8 cellular contexts compared by ENCODE assay signal in genomic region chr11:64165482-64165841, GRCh38. TPM values are rescaled to one million over a fixed set of nuclear protein-coding genes. Genes with fewer than 3 reads are reported as not detected.
DNase-seq lines count a peak whose midpoint lies in the region; ATAC-seq, FAIRE-seq and TF ChIP-seq lines count a peak whose summit lies in the region.

No MANE protein-coding gene starts in this region.

- intact Hi-C loops in activated CD4-positive, alpha-beta T cell treated with anti-CD3 and anti-CD28 coated beads for 36 hours (cut with DNase I, micrococcal nuclease): loop anchor here in 1 of 2 experiments (5.0 kb wide), 3 partner anchors 178 to 398 kb away; partner anchors contain the start of genes MARK2, OTUB1 and ZFTA
- intact Hi-C loops in aorta (cut with DNase I): no loop called here

- CTCF ChIA-PET in activated CD4-positive, alpha-beta T cell treated with anti-CD3 and anti-CD28 coated beads for 36 hours (lab: Charles Lee): interaction anchor here (0.5 to 1.2 kb wide), 3 partner anchors 12 to 1329 kb away, joined by 3 to 5 read pairs (median 3); no protein-coding TSS in a partner anchor

- H3K9me3 ChIP-seq in OCI-LY3 (ENCODE audit: insufficient read depth, low read length) (no peaks in the 10 kb centered on the region), mucosa of rectum (ENCODE audit: control insufficient read depth in 2 of 2, low read length in 2 of 2) (no peaks in the 10 kb centered on the region), aorta (ENCODE audit: control insufficient read depth, low read length) (no peaks in the 10 kb centered on the region)

- H4K20me1 ChIP-seq in OCI-LY3 (ENCODE audit: insufficient read depth, low read length): peaks cover 3% of the 10 kb centered on the region; the same call in 1 of the 2 replicates

- POLR2A ChIA-PET in activated CD4-positive, alpha-beta T cell treated with anti-CD3 and anti-CD28 coated beads for 36 hours (lab: Charles Lee): no interaction called here

- 0 to 2% methylated on average over 32 of the region's 32 CpGs for WGBS in aorta, 2 donors

- H3K4me1 ChIP-seq in OCI-LY3 (ENCODE audit: low read length): peaks cover 8% of the 10 kb centered on the region
- peaks cover 0 to 11% of the 10 kb centered on the region in 2 donors for H3K4me1 ChIP-seq in mucosa of rectum (ENCODE audit: control insufficient read depth in 2 of 2, insufficient read depth in 2 of 2, low read length in 2 of 2)
- H3K4me1 ChIP-seq in aorta (ENCODE audit: control insufficient read depth in 1 of 2, insufficient read depth in 2 of 2, low read length in 2 of 2): no peaks in the 10 kb centered on the region

- peak overlapping the region; percentile 72 for H2AFZ ChIP-seq in OCI-LY3 (ENCODE audit: low read depth, low read length)

- peak overlapping the region; percentile 72 for H3K4me2 ChIP-seq in OCI-LY3 (ENCODE audit: low read length)

- no peaks in the 10 kb centered on the region for H3K27me3 Mint-ChIP-seq in activated CD4-positive, alpha-beta T cell treated with anti-CD3 and anti-CD28 coated beads for 36 hours

- H3K79me2 ChIP-seq in OCI-LY3 (ENCODE audit: low read length): peaks cover 6% of the 10 kb centered on the region

- H3K4me3 Mint-ChIP-seq in activated CD4-positive, alpha-beta T cell treated with anti-CD3 and anti-CD28 coated beads for 36 hours: peak overlapping the region; percentile 92

- DNase-seq in activated CD4-positive, alpha-beta T cell treated with anti-CD3 and anti-CD28 coated beads for 36 hours: peak; percentile 45
- no peak for DNase-seq in activated CD4-positive, alpha-beta T cell treated with anti-CD3 and anti-CD28 coated beads, Interleukin-2, amount 50 U/mL, for 1 hour
- no peak for DNase-seq in coronary artery (ENCODE audit: low spot score)
- DNase-seq in aorta: no peak
- no peak for DNase-seq in SKM-1 (lab: John Stamatoyannopoulos, UW; ENCODE audit: unreplicated experiment)
- DNase-seq in RCC 7860 (ENCODE audit: low spot score): no peak

- FAIRE-seq in RCC 7860 (lab: Jason Lieb, UNC): no peak

- peaks cover 7% of the 10 kb centered on the region for H3K36me3 Mint-ChIP-seq in activated CD4-positive, alpha-beta T cell treated with anti-CD3 and anti-CD28 coated beads for 36 hours (ENCODE audit: low read depth)

- H3K9me3 Mint-ChIP-seq in activated CD4-positive, alpha-beta T cell treated with anti-CD3 and anti-CD28 coated beads for 36 hours (ENCODE audit: low read depth): no peaks in the 10 kb centered on the region

- peak; percentile 3 for ATAC-seq in activated CD4-positive, alpha-beta T cell treated with anti-CD3 and anti-CD28 coated beads for 36 hours
- no peak for ATAC-seq in aorta (ENCODE audit: low FRiP score)

- H3K9ac ChIP-seq in OCI-LY3 (ENCODE audit: low read length): peak overlapping the region; percentile 76
- H3K9ac ChIP-seq in mucosa of rectum (ENCODE audit: low read depth in 1 of 2, low read length in 2 of 2): peak overlapping the region in 1 of 2 donors; percentile 61

- TF ChIP-seq CTCF in OCI-LY3 (IDR thresholded peaks at IDR 0.05; ENCODE audit: low read depth, low read length): no peak; the same call in 1 of the 2 replicates
- TF ChIP-seq CTCF in coronary artery (IDR thresholded peaks at IDR 0.05): no peak

- H3K4me3 ChIP-seq in OCI-LY3 (ENCODE audit: low read length): peak overlapping the region; percentile 80
- H3K4me3 ChIP-seq in coronary artery: peak overlapping the region; percentile 94
- H3K4me3 ChIP-seq in mucosa of rectum (ENCODE audit: low read length in 2 of 2): peak overlapping the region; percentile 74 to 79
- peak overlapping the region; percentile 56 to 71 for H3K4me3 ChIP-seq in aorta (ENCODE audit: low read length in 2 of 2)

- peaks cover 9% of the 10 kb centered on the region for H3K4me1 Mint-ChIP-seq in activated CD4-positive, alpha-beta T cell treated with anti-CD3 and anti-CD28 coated beads for 36 hours

- peaks cover 5% of the 10 kb centered on the region for H3K36me3 ChIP-seq in OCI-LY3 (replicated peaks; ENCODE audit: low read depth, low read length)
- H3K36me3 ChIP-seq in mucosa of rectum (ENCODE audit: control insufficient read depth in 2 of 2, insufficient read depth in 2 of 2, low read length in 2 of 2): peaks cover 2% of the 10 kb centered on the region in 2 donors
- no peaks in the 10 kb centered on the region for H3K36me3 ChIP-seq in aorta (ENCODE audit: control insufficient read depth in 1 of 2, insufficient read depth in 2 of 2, low read length in 1 of 2)

- no peaks in the 10 kb centered on the region for H3K27me3 ChIP-seq in OCI-LY3 (ENCODE audit: low read depth, low read length)
- no peaks in the 10 kb centered on the region for H3K27me3 ChIP-seq in mucosa of rectum (ENCODE audit: control insufficient read depth in 2 of 2, insufficient read depth in 2 of 2, low read length in 2 of 2)
- H3K27me3 ChIP-seq in aorta (ENCODE audit: control insufficient read depth in 1 of 2, insufficient read depth in 2 of 2, low read length in 1 of 2): no peaks in the 10 kb centered on the region

- H3K27ac ChIP-seq in OCI-LY3 (ENCODE audit: low read length): 0 out of 2 replicates have a peak overlapping the region, but pooled peaks have one; percentile 3
- H3K27ac ChIP-seq in coronary artery: peak overlapping the region; percentile 25 to 78
- H3K27ac ChIP-seq in mucosa of rectum (ENCODE audit: low read depth in 2 of 2, low read length in 2 of 2): peak overlapping the region; percentile 79 to 86
- no peak overlapping the region for H3K27ac ChIP-seq in aorta (ENCODE audit: low read depth in 1 of 2, low read length in 2 of 2)

- no peak overlapping the region for H3K27ac Mint-ChIP-seq in activated CD4-positive, alpha-beta T cell treated with anti-CD3 and anti-CD28 coated beads for 36 hours

RNA-seq across cellular contexts. Expression of gene MACROD1, which starts 0.5 kb away (rescaled TPM):
- 10 to 100 TPM; 26.4 to 28.6 TPM for total RNA-seq in activated CD4-positive, alpha-beta T cell treated with anti-CD3 and anti-CD28 coated beads for 36 hours
- 10 to 100 TPM; 12.7 to 19.0 TPM for total RNA-seq in aorta
- polyA plus RNA-seq in aorta: 100 to 1,000 TPM; 111 to 125 TPM

RNA-seq across cellular contexts. Expression of gene STIP1, which starts 20.5 kb away (rescaled TPM):
- total RNA-seq in activated CD4-positive, alpha-beta T cell treated with anti-CD3 and anti-CD28 coated beads for 36 hours: 100 to 1,000 TPM; 398 to 403 TPM
- 100 to 1,000 TPM in 1 of 2 donors, 10 to 100 TPM in 1; 67.9 to 111 TPM for total RNA-seq in aorta
- 10 to 100 TPM; 31.0 to 40.4 TPM for polyA plus RNA-seq in aorta

RNA-seq across cellular contexts. Expression of gene FERMT3, which starts 41.1 kb away (rescaled TPM):
- 100 to 1,000 TPM; 182 to 184 TPM for total RNA-seq in activated CD4-positive, alpha-beta T cell treated with anti-CD3 and anti-CD28 coated beads for 36 hours
- 10 to 100 TPM; 35.6 to 42.6 TPM for total RNA-seq in aorta
- polyA plus RNA-seq in aorta: 10 to 100 TPM; 22.2 to 38.1 TPM

Comparison
In these comparisons a context has a peak if more than half of its experiments do, and no peak if none do; other contexts are left out.
1. H3K27ac ChIP-seq: peak in OCI-LY3 (single experiment), coronary artery (2 of 2) and mucosa of rectum (2 of 2); none in aorta (0 of 2).
2. RNA of gene FERMT3, which starts 41.1 kb away (total RNA-seq): 182 to 184 TPM in activated CD4-positive, alpha-beta T cell treated with anti-CD3 and anti-CD28 coated beads for 36 hours; 35.6 to 42.6 TPM in aorta; every median in the first group is over 4 times any median in the second.
3. Peak in every context shown above with its lines, with median percentiles within 50 percentile points of each other: H3K4me3 ChIP-seq.